ENCODE assay signal across 16 cellular contexts in the genomic region with DNA sequence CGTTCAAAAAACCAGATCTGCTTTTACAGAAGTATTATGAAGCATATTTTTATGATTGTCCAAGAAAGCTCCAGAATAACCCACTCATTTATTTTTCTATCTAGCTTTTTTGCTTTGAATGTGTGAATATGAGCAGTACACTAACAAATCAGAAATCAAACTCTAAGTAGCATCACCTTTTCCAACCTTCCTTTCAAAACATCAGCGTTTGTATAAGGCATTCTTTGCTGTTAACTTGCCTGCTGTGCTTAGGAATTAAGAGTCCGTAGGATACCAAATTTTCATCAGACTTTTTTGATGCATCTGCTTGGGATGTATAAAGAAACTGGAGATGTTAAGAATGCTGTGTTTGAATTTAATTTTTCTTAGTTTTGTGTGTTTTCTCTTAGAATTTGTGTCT. TPM values are rescaled to one million over a fixed set of nuclear protein-coding genes. Genes with fewer than 3 reads are reported as not detected.
DNase-seq lines count a peak whose midpoint lies in the region; ATAC-seq and TF ChIP-seq lines count a peak whose summit lies in the region.
"Had no signal": no experiment of that assay in that cellular context is flagged by ENCODE, and none has a peak within 500 bp of the region (broad histone marks: within the 10 kb centered on the region; RNA-seq: fewer than 3 reads in every experiment).

No MANE protein-coding gene starts in this region.

- no peak for ATAC-seq in activated naive CD8-positive, alpha-beta T cell treated with anti-CD3 and anti-CD28 coated beads, Interleukin-2, amount 10 ng/mL, durations not matched to agents 7 days and 5 days (ENCODE audit: low read depth)
- ATAC-seq in naive thymus-derived CD4-positive, alpha-beta T cell: no peak
- ATAC-seq in HG02678 (IDR thresholded peaks at IDR 0.05; ENCODE audit: unreplicated experiment): no peak
- ATAC-seq: gastroesophageal sphincter had no signal

- H3K36me3 Mint-ChIP-seq in activated naive CD8-positive, alpha-beta T cell treated with anti-CD3 and anti-CD28 coated beads, Interleukin-2, amount 10 ng/mL, durations not matched to agents 7 days and 5 days: peaks cover 35% of the 10 kb centered on the region
- H3K36me3 Mint-ChIP-seq in naive thymus-derived CD4-positive, alpha-beta T cell: peaks cover 0 to 25% (median 6%) of the 10 kb centered on the region in 5 donors

- CTCF ChIA-PET in mammary epithelial cell (lab: Charles Lee; ENCODE audit: low non-redundant PET): no interaction called here
- CTCF ChIA-PET in naive thymus-derived CD4-positive, alpha-beta T cell (lab: Charles Lee): no interaction called here

- no peak overlapping the region for H3K27ac Mint-ChIP-seq in activated naive CD8-positive, alpha-beta T cell treated with anti-CD3 and anti-CD28 coated beads, Interleukin-2, amount 10 ng/mL, durations not matched to agents 7 days and 5 days
- peak overlapping the region in 8 of 9 donors; percentile 0 to 89 (median 35) for H3K27ac Mint-ChIP-seq in naive thymus-derived CD4-positive, alpha-beta T cell

- intact Hi-C loops in mammary epithelial cell (cut with micrococcal nuclease) (loop anchor here (10.0 kb wide), 1 partner anchor 551 kb away; no protein-coding TSS in a partner anchor), breast epithelium (cut with DNase I; ENCODE audit: low total_unique reads) (no loop called here)
- intact Hi-C loops in naive thymus-derived CD4-positive, alpha-beta T cell (cut with micrococcal nuclease): loop anchor here in 1 of 2 donors (10.0 kb wide), 1 partner anchor 1501 kb away; no protein-coding TSS in a partner anchor

- H3K9me3 Mint-ChIP-seq in activated naive CD8-positive, alpha-beta T cell treated with anti-CD3 and anti-CD28 coated beads, Interleukin-2, amount 10 ng/mL, durations not matched to agents 7 days and 5 days: no peaks in the 10 kb centered on the region
- H3K9me3 Mint-ChIP-seq in naive thymus-derived CD4-positive, alpha-beta T cell: peaks cover 0 to 4% (median 0%) of the 10 kb centered on the region in 11 donors

- H3K27ac ChIP-seq in mammary epithelial cell (ENCODE audit: insufficient read depth, low read depth, low read length): no peak overlapping the region
- H3K27ac ChIP-seq in breast epithelium: no peak overlapping the region
- no peak overlapping the region for H3K27ac ChIP-seq in naive thymus-derived CD4-positive, alpha-beta T cell (ENCODE audit: low read depth, low read length)
- H3K27ac ChIP-seq: gastroesophageal sphincter had no signal

- in situ Hi-C loops in mammary epithelial cell (cut with MboI; ENCODE audit: low sequenced_read_pairs in 2 of 2): loop anchor here in 1 of 2 donors (25.0 kb wide), 1 partner anchor 112 kb away; no protein-coding TSS in a partner anchor
- in situ Hi-C loops in HAP-1 (cut with MboI; ENCODE audit: low sequenced_read_pairs): no loop called here

- no peak overlapping the region for H2AFZ ChIP-seq in mammary epithelial cell (ENCODE audit: low read depth, low read length)

- peaks cover 2% of the 10 kb centered on the region for H3K36me3 ChIP-seq in mammary epithelial cell (ENCODE audit: insufficient read depth, low read length)
- no peaks in the 10 kb centered on the region for H3K36me3 ChIP-seq in breast epithelium
- peaks cover 0 to 9% (median 0%) of the 10 kb centered on the region in 3 experiments for H3K36me3 ChIP-seq in naive thymus-derived CD4-positive, alpha-beta T cell (ENCODE audit: control insufficient read depth in 2 of 3, insufficient read depth in 3 of 3, low read length in 3 of 3)
- no peaks in the 10 kb centered on the region for H3K36me3 ChIP-seq in HAP-1 (replicated peaks)
- H3K36me3 ChIP-seq: adrenal gland had no signal

- H3K27me3 ChIP-seq in mammary epithelial cell (ENCODE audit: insufficient read depth, low read length): no peaks in the 10 kb centered on the region
- H3K27me3 ChIP-seq in breast epithelium: no peaks in the 10 kb centered on the region
- H3K27me3 ChIP-seq in naive thymus-derived CD4-positive, alpha-beta T cell (ENCODE audit: control insufficient read depth in 2 of 2, insufficient read depth in 2 of 2, low read length in 2 of 2): no peaks in the 10 kb centered on the region
- H3K27me3 ChIP-seq in HAP-1 (ENCODE audit: low read depth): no peaks in the 10 kb centered on the region
- H3K27me3 ChIP-seq: adrenal gland, gastroesophageal sphincter had no signal

- TF ChIP-seq CTCF in mammary epithelial cell (conservative IDR thresholded peaks at IDR 0.05 in 1 of 2, IDR thresholded peaks at IDR 0.05 in 1 of 2; ENCODE audit: extremely low read depth in 1 of 2, insufficient read depth in 1 of 2, low read depth in 1 of 2, low read length in 2 of 2) (no peak), breast epithelium (IDR thresholded peaks at IDR 0.05) (no peak)

- peaks cover 43% of the 10 kb centered on the region for H3K4me1 Mint-ChIP-seq in activated naive CD8-positive, alpha-beta T cell treated with anti-CD3 and anti-CD28 coated beads, Interleukin-2, amount 10 ng/mL, durations not matched to agents 7 days and 5 days
- peaks cover 47 to 72% (median 67%) of the 10 kb centered on the region in 7 donors for H3K4me1 Mint-ChIP-seq in naive thymus-derived CD4-positive, alpha-beta T cell

- no peaks in the 10 kb centered on the region for H4K20me1 ChIP-seq in mammary epithelial cell (ENCODE audit: insufficient read depth, low read length)

- BruUV-seq in mammary epithelial cell (replicated peaks; lab: Mats Ljungman, UMichigan): no TSS peak

- H3K9me3 ChIP-seq in mammary epithelial cell (replicated peaks; ENCODE audit: insufficient read depth, low read length): no peaks in the 10 kb centered on the region
- H3K9me3 ChIP-seq in breast epithelium: no peaks in the 10 kb centered on the region
- H3K9me3 ChIP-seq in naive thymus-derived CD4-positive, alpha-beta T cell (ENCODE audit: control insufficient read depth in 2 of 3, low read length in 3 of 3): no peaks in the 10 kb centered on the region
- no peaks in the 10 kb centered on the region for H3K9me3 ChIP-seq in HAP-1
- H3K9me3 ChIP-seq: adrenal gland, gastroesophageal sphincter had no signal

- peak overlapping the region; percentile 34 for H3K4me3 Mint-ChIP-seq in activated naive CD8-positive, alpha-beta T cell treated with anti-CD3 and anti-CD28 coated beads, Interleukin-2, amount 10 ng/mL, durations not matched to agents 7 days and 5 days
- H3K4me3 Mint-ChIP-seq in naive thymus-derived CD4-positive, alpha-beta T cell: peak overlapping the region in 8 of 10 donors; percentile 3 to 62 (median 25)

- DNase-seq in mammary epithelial cell: no peak
- no peak for DNase-seq in breast epithelium (ENCODE audit: low spot score in 2 of 2)
- DNase-seq in activated naive CD8-positive, alpha-beta T cell treated with anti-CD3 and anti-CD28 coated beads, Interleukin-2, amount 10 ng/mL, durations not matched to agents 7 days and 5 days: no peak
- no peak for DNase-seq in naive thymus-derived CD4-positive, alpha-beta T cell
- peak; percentile 58 for DNase-seq in superior temporal gyrus (ENCODE audit: extremely low spot score)
- DNase-seq in SW 1271 (lab: John Stamatoyannopoulos, UW): no peak
- no peak for DNase-seq in HAP-1 (ENCODE audit: low spot score in 2 of 2)
- DNase-seq: adrenal gland; effector CD4-positive, alpha-beta T cell; EL; NCI-H1105; NCI-H526; RPMI8226; stimulated activated CD4-positive, alpha-beta T cell treated with anti-CD3 and anti-CD28 coated beads, Interleukin-15, amount 100 ng/mL, for 24 hours had no signal

- POLR2A ChIA-PET in activated naive CD8-positive, alpha-beta T cell treated with anti-CD3 and anti-CD28 coated beads, Interleukin-2, amount 10 ng/mL, durations not matched to agents 7 days and 5 days (lab: Charles Lee): no interaction called here
- POLR2A ChIA-PET in naive thymus-derived CD4-positive, alpha-beta T cell (lab: Charles Lee): no interaction called here

- peak overlapping the region; percentile 87 for H3K4me2 ChIP-seq in mammary epithelial cell (ENCODE audit: insufficient read depth, low read depth, low read length)

- peaks cover 7% of the 10 kb centered on the region for H3K4me1 ChIP-seq in mammary epithelial cell (ENCODE audit: insufficient read depth, low read length)
- no peaks in the 10 kb centered on the region for H3K4me1 ChIP-seq in breast epithelium
- H3K4me1 ChIP-seq in naive thymus-derived CD4-positive, alpha-beta T cell (ENCODE audit: control insufficient read depth in 2 of 2, insufficient read depth in 2 of 2, low read length in 2 of 2): peaks cover 26 to 34% of the 10 kb centered on the region in 2 donors
- no peaks in the 10 kb centered on the region for H3K4me1 ChIP-seq in HAP-1

- H3K4me3 ChIP-seq in mammary epithelial cell (replicated peaks in 1 of 3; ENCODE audit: insufficient read depth in 1 of 3, low read depth in 2 of 3, low read length in 3 of 3) (peak overlapping the region in 2 of 3 experiments; percentile 8 to 99), breast epithelium (no peak overlapping the region), HAP-1 (no peak overlapping the region)
- no peak overlapping the region for H3K4me3 ChIP-seq in naive thymus-derived CD4-positive, alpha-beta T cell (ENCODE audit: low read length)
- H3K4me3 ChIP-seq: adrenal gland had no signal

- no peaks in the 10 kb centered on the region for H3K27me3 Mint-ChIP-seq in activated naive CD8-positive, alpha-beta T cell treated with anti-CD3 and anti-CD28 coated beads, Interleukin-2, amount 10 ng/mL, durations not matched to agents 7 days and 5 days
- H3K27me3 Mint-ChIP-seq in naive thymus-derived CD4-positive, alpha-beta T cell: peaks cover 0 to 9% (median 0%) of the 10 kb centered on the region in 5 donors

- 71% methylated on average over 3 of the region's 3 CpGs for WGBS in mammary epithelial cell (ENCODE audit: low coverage, missing lambda C conversion rate)

- H3K9ac ChIP-seq in mammary epithelial cell (ENCODE audit: insufficient read depth, low read length): no peak overlapping the region

- H3K79me2 ChIP-seq in mammary epithelial cell (ENCODE audit: insufficient read depth, low read length): peaks cover 72% of the 10 kb centered on the region

- no peak for TF ChIP-seq POLR2A in breast epithelium (IDR thresholded peaks at IDR 0.05)

- dilution Hi-C loops in mammary epithelial cell (cut with HindIII; ENCODE audit: low sequenced_read_pairs): no loop called here

RNA-seq across cellular contexts. Expression of gene TLE4, which starts 3.8 kb away (rescaled TPM):
- total RNA-seq in mammary epithelial cell: 10 to 100 TPM; 32.8 to 38.4 TPM
- polyA plus RNA-seq in mammary epithelial cell: 26.0 TPM
- polyA minus RNA-seq in mammary epithelial cell: 63.0 TPM
- 10 to 100 TPM; 25.0 to 47.0 (median 35.1) TPM for total RNA-seq in breast epithelium
- total RNA-seq in activated naive CD8-positive, alpha-beta T cell treated with anti-CD3 and anti-CD28 coated beads, Interleukin-2, amount 10 ng/mL, durations not matched to agents 7 days and 5 days: 10 to 100 TPM; 62.4 to 68.8 TPM
- 100 to 1,000 TPM in 4 of 5 experiments, 10 to 100 TPM in 1; 21.0 to 196 (median 106) TPM for total RNA-seq in naive thymus-derived CD4-positive, alpha-beta T cell
- polyA plus RNA-seq in naive thymus-derived CD4-positive, alpha-beta T cell: 10 to 100 TPM; 28.1 to 29.7 TPM

Comparison
In these comparisons a context has a peak if more than half of its experiments do, and no peak if none do; other contexts are left out.
1. H3K4me3 ChIP-seq: peak in mammary epithelial cell (2 of 3); none in breast epithelium (0 of 3), naive thymus-derived CD4-positive, alpha-beta T cell (single experiment) and HAP-1 (single experiment).